Comparison of ENCODE assay signal across 1 cellular context in the genomic region with DNA sequence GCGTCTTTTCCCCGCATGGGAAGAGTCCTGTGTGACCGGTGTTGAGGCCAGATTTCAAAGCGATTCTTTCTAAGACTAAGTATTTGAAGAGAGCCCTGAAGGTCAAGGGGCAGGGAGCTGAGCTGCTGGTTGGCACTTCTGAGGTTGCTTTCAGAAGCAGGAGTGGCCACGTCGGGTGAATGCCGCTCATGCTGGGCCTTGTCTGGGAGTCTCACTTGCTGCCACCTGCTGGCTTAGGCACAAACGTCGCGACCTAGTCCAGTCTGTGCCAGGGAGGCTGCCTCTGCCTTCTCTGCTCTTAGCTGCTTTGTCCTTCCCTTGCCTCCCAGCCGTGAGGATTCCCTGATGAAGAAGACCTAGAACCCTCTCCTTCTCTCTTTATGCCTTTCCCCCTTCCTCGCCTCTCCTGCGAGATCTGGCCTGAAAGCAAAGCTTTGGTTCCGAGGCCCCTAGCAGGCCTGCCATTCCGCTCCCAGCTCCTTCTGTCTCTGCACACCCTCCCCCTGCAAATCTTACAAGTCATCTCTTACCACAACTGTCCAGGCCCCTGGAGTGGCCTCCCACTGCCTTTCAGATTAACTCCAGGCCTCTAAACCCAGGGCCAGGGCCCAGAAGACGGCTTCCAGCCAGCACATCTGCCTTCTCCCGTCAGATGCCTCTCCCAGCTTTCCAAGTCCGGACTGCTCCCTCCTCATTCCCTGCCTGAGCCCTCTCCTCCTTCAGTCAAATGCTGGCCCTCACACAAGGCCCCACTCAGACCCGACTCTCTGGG.
TF ChIP-seq lines count a peak whose summit lies in the region.

No MANE protein-coding gene starts in this region.

TF ChIP-seq in H1, 55 proteins besides CTCF, POLR2A, EP300 and RAD21:
- TF ChIP-seq CHD1 (IDR thresholded peaks at IDR 0.05; ENCODE audit: low read depth, low read length) (no peak), SIRT6 (IDR thresholded peaks at IDR 0.05; ENCODE audit: low read length) (no peak)
